In the genomic region with DNA sequence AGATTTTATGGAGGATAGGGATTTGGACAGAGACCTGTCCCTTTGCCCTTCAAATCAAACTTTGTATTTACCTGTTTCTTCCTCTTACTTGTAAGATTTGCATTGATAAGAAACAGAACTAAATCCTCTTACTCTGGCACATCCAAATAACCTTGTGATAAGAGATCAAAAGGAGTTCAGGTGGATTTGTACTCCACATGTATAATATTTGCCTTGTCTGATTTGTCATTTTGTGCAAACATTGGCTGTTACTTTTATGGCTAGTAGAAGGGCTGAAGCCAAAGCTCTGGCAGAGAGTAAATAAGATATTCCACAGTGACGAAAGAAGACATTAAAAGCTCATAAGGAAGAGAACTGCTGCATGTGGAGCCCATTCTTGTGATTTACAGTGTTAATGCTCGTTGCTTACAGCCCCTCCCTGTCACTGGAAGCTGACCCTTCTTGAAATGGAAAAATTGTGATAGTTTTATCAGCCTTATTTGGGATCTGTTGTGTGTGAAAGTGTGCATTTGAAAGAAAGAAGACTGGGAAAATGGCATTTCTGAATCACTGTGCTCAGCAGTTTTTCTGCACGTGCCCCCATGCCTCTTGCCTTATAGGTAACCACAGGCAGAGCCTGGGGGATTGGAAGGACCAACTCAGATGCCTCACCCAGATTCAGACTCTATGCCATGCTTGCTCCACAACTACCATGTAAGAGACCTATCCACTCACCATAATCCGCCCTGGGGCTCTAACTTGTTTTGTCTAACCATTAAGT, we compare ENCODE assay signal across 12 cellular contexts.
"Had no signal": no experiment of that assay in that cellular context is flagged by ENCODE, and none has a peak within 500 bp of the region (broad histone marks: within the 10 kb centered on the region; RNA-seq: fewer than 3 reads in every experiment).

No MANE protein-coding gene starts in this region.

- DNase-seq: activated CD4-positive, alpha-beta T cell treated with anti-CD3 and anti-CD28 coated beads, Interleukin-2, amount 10 ng/mL, durations not matched to agents 7 days and 5 days; activated naive CD4-positive, alpha-beta T cell treated with Interleukin-2 at 50 U/mL for 16 hours; anterior cingulate cortex; effector memory CD4-positive, alpha-beta T cell; foreskin fibroblast; glutamatergic neuron; midbrain; stimulated activated CD4-positive, alpha-beta T cell treated with anti-CD3 and anti-CD28 coated beads, Interleukin-2, amount 100 ng/mL, for 48 hours; stimulated activated naive B cell treated with anti-CD40 and anti-IgM and Interleukin-4, amounts not matched to agents 10 μg/mL and 1 μg/mL and 100 μg/mL, for 72 hours; thyroid gland had no signal

- H3K9me3 ChIP-seq: thyroid gland had no signal

- H3K27me3 ChIP-seq: neural progenitor cell, thyroid gland had no signal

- H3K9ac ChIP-seq: neural progenitor cell had no signal

- H3K4me1 ChIP-seq: neural progenitor cell, thyroid gland had no signal

- ATAC-seq: stimulated activated naive B cell treated with anti-CD40 and anti-IgM and Interleukin-4, amounts not matched to agents 10 μg/mL and 1 μg/mL and 100 μg/mL, for 72 hours had no signal

- H2AFZ ChIP-seq: neural progenitor cell had no signal

- H3K36me3 ChIP-seq: neural progenitor cell, thyroid gland had no signal

- H3K27ac ChIP-seq: neural progenitor cell, thyroid gland had no signal

- H3K4me3 ChIP-seq: lung, neural progenitor cell, thyroid gland had no signal

- H3K4me2 ChIP-seq: neural progenitor cell had no signal
